Comparison of ENCODE assay signal across 9 cellular contexts in genomic region chr14:45610303-45610702, GRCh38.
A peak's percentile ranks its signal among the peaks of the same experiment; 100 is the strongest.
DNase-seq lines count a peak whose midpoint lies in the region; ATAC-seq and TF ChIP-seq lines count a peak whose summit lies in the region.
"Had no signal": no experiment of that assay in that cellular context is flagged by ENCODE, and none has a peak within 500 bp of the region (broad histone marks: within the 10 kb centered on the region; RNA-seq: fewer than 3 reads in every experiment).

No MANE protein-coding gene starts in this region.

- DNase-seq in HAP-1 (ENCODE audit: low spot score in 2 of 2), result peak; percentile 15 to 23
- peak; percentile 15 for DNase-seq in epithelial cell of proximal tubule (ENCODE audit: low read depth)
- peak; percentile 65 for DNase-seq in renal cortical epithelial cell (ENCODE audit: low read depth)
- no peak for DNase-seq in T-helper 2 cell
- DNase-seq in activated T-cell treated with anti-CD3 and anti-CD28 coated beads, Interleukin-2, amount 50 U/mL, for 48 hours, result no peak
- DNase-seq: naive thymus-derived CD8-positive, alpha-beta T cell; T-cell had no signal

- H4K20me1 ChIP-seq in OCI-LY3 (ENCODE audit: insufficient read depth, low read length), result no peaks in the 10 kb centered on the region

- no peak overlapping the region for H2AFZ ChIP-seq in OCI-LY3 (ENCODE audit: low read depth, low read length)

- H3K79me2 ChIP-seq in OCI-LY3 (ENCODE audit: low read length), result no peaks in the 10 kb centered on the region

- in situ Hi-C loops in HAP-1 (cut with MboI; ENCODE audit: low sequenced_read_pairs), result no loop called here

- TF ChIP-seq CTCF in OCI-LY3 (IDR thresholded peaks at IDR 0.05; ENCODE audit: low read depth, low read length) (peak; percentile 44), epithelial cell of proximal tubule (conservative IDR thresholded peaks at IDR 0.05; ENCODE audit: low read depth, low read length) (peak; percentile 72)

- no peaks in the 10 kb centered on the region for H3K4me1 ChIP-seq in HAP-1
- H3K4me1 ChIP-seq in OCI-LY3 (ENCODE audit: low read length), result no peaks in the 10 kb centered on the region

- H3K36me3 ChIP-seq in HAP-1 (replicated peaks), result no peaks in the 10 kb centered on the region
- H3K36me3 ChIP-seq in OCI-LY3 (replicated peaks; ENCODE audit: low read depth, low read length), result no peaks in the 10 kb centered on the region

- no peak for ATAC-seq in HG03097 (IDR thresholded peaks at IDR 0.05; ENCODE audit: low FRiP score, unreplicated experiment)
- ATAC-seq: naive thymus-derived CD8-positive, alpha-beta T cell; T-cell had no signal

- H3K4me3 ChIP-seq in HAP-1, result no peak overlapping the region
- no peak overlapping the region for H3K4me3 ChIP-seq in OCI-LY3 (ENCODE audit: low read length)
- no peak overlapping the region for H3K4me3 ChIP-seq in epithelial cell of proximal tubule (ENCODE audit: low read depth, low read length)

- H3K9ac ChIP-seq in OCI-LY3 (ENCODE audit: low read length), result no peak overlapping the region

- H3K9me3 ChIP-seq in HAP-1 (no peaks in the 10 kb centered on the region), OCI-LY3 (ENCODE audit: insufficient read depth, low read length) (no peaks in the 10 kb centered on the region)

- H3K4me2 ChIP-seq in OCI-LY3 (ENCODE audit: low read length), result no peak overlapping the region

- no peaks in the 10 kb centered on the region for H3K27me3 ChIP-seq in HAP-1 (ENCODE audit: low read depth)
- H3K27me3 ChIP-seq in OCI-LY3 (ENCODE audit: low read depth, low read length), result no peaks in the 10 kb centered on the region

- H3K27ac ChIP-seq in OCI-LY3 (ENCODE audit: low read length), result no peak overlapping the region

Comparison
In these comparisons a context has a peak if more than half of its experiments do, and no peak if none do; other contexts are left out.
1. DNase-seq: peak in HAP-1 (2 of 2), epithelial cell of proximal tubule (single experiment) and renal cortical epithelial cell (single experiment); none in T-helper 2 cell (0 of 5) and activated T-cell treated with anti-CD3 and anti-CD28 coated beads, Interleukin-2, amount 50 U/mL, for 48 hours (0 of 2).